ENCODE assay signal across 14 cellular contexts in the genomic region with DNA sequence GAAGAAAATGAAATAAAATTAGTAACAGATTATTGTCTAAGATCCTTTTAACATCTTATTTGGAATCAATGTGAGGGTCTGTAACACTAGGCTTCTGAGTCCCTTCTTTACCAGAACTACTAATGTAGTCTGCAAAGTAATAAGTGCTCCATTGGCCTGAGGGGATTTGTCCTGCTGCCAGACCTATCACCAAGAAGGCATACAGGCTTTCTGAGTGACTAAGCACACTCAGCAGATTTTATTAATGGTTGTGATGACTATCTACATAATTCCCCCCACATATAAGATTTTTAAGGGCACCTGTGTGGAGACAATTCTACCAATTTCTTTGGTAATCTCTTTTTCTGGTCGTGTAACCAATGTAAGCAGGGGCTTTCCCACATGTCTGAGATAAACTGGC.
"Had no signal": no experiment of that assay in that cellular context is flagged by ENCODE, and none has a peak within 500 bp of the region (broad histone marks: within the 10 kb centered on the region; RNA-seq: fewer than 3 reads in every experiment).

No MANE protein-coding gene starts in this region.

- H3K9me3 Mint-ChIP-seq: activated naive CD4-positive, alpha-beta T cell treated with anti-CD3 and anti-CD28 coated beads, Interleukin-2, amount 50 U/mL, for 24 hours; T-helper 1 cell treated with Interleukin-12 subunit alpha and Interleukin-12 subunit beta and Interleukin-4 antibody, amounts not matched to agents 30 μg/mL and 1 μg/mL, for 36 hours had no signal

- H3K4me1 Mint-ChIP-seq: activated naive CD4-positive, alpha-beta T cell treated with anti-CD3 and anti-CD28 coated beads, Interleukin-2, amount 50 U/mL, for 24 hours had no signal

- H3K27me3 Mint-ChIP-seq: activated naive CD4-positive, alpha-beta T cell treated with anti-CD3 and anti-CD28 coated beads, Interleukin-2, amount 50 U/mL, for 24 hours; effector memory CD8-positive, alpha-beta T cell; natural killer cell treated with Interleukin-12 subunit alpha and Interleukin-12 subunit beta and Interleukin-15 and Interleukin-18, amount 100 ng/mL, for 72 hours had no signal

- H3K27ac Mint-ChIP-seq: activated naive CD4-positive, alpha-beta T cell treated with anti-CD3 and anti-CD28 coated beads, Interleukin-2, amount 50 U/mL, for 24 hours; effector memory CD8-positive, alpha-beta T cell; natural killer cell treated with Interleukin-12 subunit alpha and Interleukin-12 subunit beta and Interleukin-15 and Interleukin-18, amount 100 ng/mL, for 72 hours; T-helper 1 cell treated with Interleukin-12 subunit alpha and Interleukin-12 subunit beta and Interleukin-4 antibody, amounts not matched to agents 30 μg/mL and 1 μg/mL, for 36 hours had no signal

- DNase-seq: activated effector memory CD4-positive, alpha-beta T cell treated with Interleukin-2 at 50 U/mL for 16 hours; activated T-cell treated with anti-CD3 and anti-CD28 coated beads, Interleukin-2, amount 50 U/mL, for 1 hour; effector memory CD8-positive, alpha-beta T cell; erythroblast; left ventricle myocardium inferior; mesenchymal stem cell; psoas muscle; sigmoid colon; stimulated activated naive CD4-positive, alpha-beta T cell treated with Interleukin-2 at 50 U/mL for 16 hours; upper lobe of right lung had no signal

- H3K4me1 ChIP-seq: left ventricle myocardium inferior, psoas muscle, sigmoid colon, upper lobe of right lung had no signal

- H3K4me3 ChIP-seq: left ventricle myocardium inferior, psoas muscle, sigmoid colon, upper lobe of right lung had no signal

- H3K9me3 ChIP-seq: left ventricle myocardium inferior, psoas muscle, sigmoid colon, upper lobe of right lung had no signal

- ATAC-seq: activated CD4-positive, CD25-positive, alpha-beta regulatory T cell treated with anti-CD3 and anti-CD28 coated beads, Interleukin-2, amount 50 U/mL, for 24 hours; effector memory CD8-positive, alpha-beta T cell; natural killer cell treated with Interleukin-12 subunit alpha and Interleukin-12 subunit beta and Interleukin-15 and Interleukin-18, amount 100 ng/mL, for 72 hours; psoas muscle; upper lobe of right lung had no signal

- H3K4me3 Mint-ChIP-seq: activated naive CD4-positive, alpha-beta T cell treated with anti-CD3 and anti-CD28 coated beads, Interleukin-2, amount 50 U/mL, for 24 hours; effector memory CD8-positive, alpha-beta T cell; natural killer cell treated with Interleukin-12 subunit alpha and Interleukin-12 subunit beta and Interleukin-15 and Interleukin-18, amount 100 ng/mL, for 72 hours; T-helper 1 cell treated with Interleukin-12 subunit alpha and Interleukin-12 subunit beta and Interleukin-4 antibody, amounts not matched to agents 30 μg/mL and 1 μg/mL, for 36 hours had no signal

- H3K36me3 Mint-ChIP-seq: activated naive CD4-positive, alpha-beta T cell treated with anti-CD3 and anti-CD28 coated beads, Interleukin-2, amount 50 U/mL, for 24 hours; natural killer cell treated with Interleukin-12 subunit alpha and Interleukin-12 subunit beta and Interleukin-15 and Interleukin-18, amount 100 ng/mL, for 72 hours had no signal

- H3K36me3 ChIP-seq: left ventricle myocardium inferior, sigmoid colon, upper lobe of right lung had no signal

- H3K27me3 ChIP-seq: sigmoid colon, upper lobe of right lung had no signal

- H3K27ac ChIP-seq: left ventricle myocardium inferior, psoas muscle, sigmoid colon, upper lobe of right lung had no signal
